Comparison of ENCODE assay signal across 7 cellular contexts in the genomic region with DNA sequence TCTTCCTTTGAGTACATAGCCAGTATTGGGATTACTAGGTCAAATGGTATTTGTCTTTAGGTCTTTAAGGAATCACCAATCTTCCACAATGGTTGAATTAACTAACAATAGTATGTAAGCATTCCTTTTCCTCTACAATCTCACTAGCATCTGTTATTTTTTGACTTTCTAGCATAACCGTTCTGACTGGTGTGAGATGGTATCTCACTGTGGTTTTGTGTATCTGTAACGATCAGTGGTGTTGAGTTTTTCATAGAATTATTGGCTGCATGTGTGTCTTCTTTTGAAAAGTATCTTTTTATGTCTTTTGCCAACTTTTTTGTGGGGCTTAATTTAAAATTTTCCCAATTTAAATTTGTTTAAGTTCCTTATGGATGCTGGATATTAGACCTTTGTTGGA.
"Had no signal": no experiment of that assay in that cellular context is flagged by ENCODE, and none has a peak within 500 bp of the region (broad histone marks: within the 10 kb centered on the region; RNA-seq: fewer than 3 reads in every experiment).

No MANE protein-coding gene starts in this region.

- DNase-seq: GM23248, GOT3, H9, HCEC 1CT, IMR-90, KBM-7 had no signal

- FAIRE-seq: HTR-8/SVneo had no signal

- H3K4me3 Mint-ChIP-seq: H9 had no signal

- H3K27ac Mint-ChIP-seq: H9 had no signal

- H3K27ac ChIP-seq: GM23248 had no signal

- H3K9ac ChIP-seq: GM23248 had no signal

- H3K4me3 ChIP-seq: GM23248 had no signal

- H2AFZ ChIP-seq: GM23248 had no signal
